Comparison of ENCODE assay signal across 21 cellular contexts in genomic region chr15:64751464-64751863, GRCh38. TPM values are rescaled to one million over a fixed set of nuclear protein-coding genes. Genes with fewer than 3 reads are reported as not detected.
"Had no signal": no experiment of that assay in that cellular context is flagged by ENCODE, and none has a peak within 500 bp of the region (broad histone marks: within the 10 kb centered on the region; RNA-seq: fewer than 3 reads in every experiment).

No MANE protein-coding gene starts in this region.

- H3K27ac Mint-ChIP-seq: activated CD8-positive, alpha-beta memory T cell treated with anti-CD3 and anti-CD28 coated beads, Interleukin-2, amount 10 ng/mL, durations not matched to agents 7 days and 5 days; activated naive CD4-positive, alpha-beta T cell treated with anti-CD3 and anti-CD28 coated beads, Interleukin-2, amount 50 U/mL, for 24 hours; activated T-cell treated with anti-CD3 and anti-CD28 coated beads, Interleukin-2, amount 50 U/mL, for 24 hours; dendritic cell treated with granulocyte-macrophage colony-stimulating factor and Interleukin-4, amounts not matched to agents 40 ng/mL and 50 ng/mL, for 4 days; naive B cell had no signal

- H3K4me3 Mint-ChIP-seq: activated CD8-positive, alpha-beta memory T cell treated with anti-CD3 and anti-CD28 coated beads, Interleukin-2, amount 10 ng/mL, durations not matched to agents 7 days and 5 days; activated naive CD4-positive, alpha-beta T cell treated with anti-CD3 and anti-CD28 coated beads, Interleukin-2, amount 50 U/mL, for 24 hours; activated T-cell treated with anti-CD3 and anti-CD28 coated beads, Interleukin-2, amount 50 U/mL, for 24 hours; dendritic cell treated with granulocyte-macrophage colony-stimulating factor and Interleukin-4, amounts not matched to agents 40 ng/mL and 50 ng/mL, for 4 days had no signal

- H3K36me3 Mint-ChIP-seq: activated CD8-positive, alpha-beta memory T cell treated with anti-CD3 and anti-CD28 coated beads, Interleukin-2, amount 10 ng/mL, durations not matched to agents 7 days and 5 days; activated naive CD4-positive, alpha-beta T cell treated with anti-CD3 and anti-CD28 coated beads, Interleukin-2, amount 50 U/mL, for 24 hours; naive B cell had no signal

- H3K4me1 ChIP-seq: body of pancreas had no signal

- H3K36me3 ChIP-seq: left ventricle myocardium inferior, neutrophil had no signal

- H3K27me3 ChIP-seq: body of pancreas, heart left ventricle had no signal

- H3K4me1 Mint-ChIP-seq: activated CD8-positive, alpha-beta memory T cell treated with anti-CD3 and anti-CD28 coated beads, Interleukin-2, amount 10 ng/mL, durations not matched to agents 7 days and 5 days; activated naive CD4-positive, alpha-beta T cell treated with anti-CD3 and anti-CD28 coated beads, Interleukin-2, amount 50 U/mL, for 24 hours had no signal

- H3K4me3 ChIP-seq: body of pancreas, heart left ventricle, left ventricle myocardium inferior had no signal

- H3K27ac ChIP-seq: body of pancreas, neutrophil had no signal

- H3K9me3 Mint-ChIP-seq: activated naive CD4-positive, alpha-beta T cell treated with anti-CD3 and anti-CD28 coated beads, Interleukin-2, amount 50 U/mL, for 24 hours; activated T-cell treated with anti-CD3 and anti-CD28 coated beads, Interleukin-2, amount 50 U/mL, for 24 hours; dendritic cell treated with granulocyte-macrophage colony-stimulating factor and Interleukin-4, amounts not matched to agents 40 ng/mL and 50 ng/mL, for 4 days; naive B cell had no signal

- DNase-seq: activated CD4-positive, alpha-beta T cell treated with anti-CD3 and anti-CD28 coated beads, Interleukin-2, amount 50 U/mL, for 48 hours; activated CD4-positive, CD25-positive, alpha-beta regulatory T cell treated with anti-CD3 and anti-CD28 coated beads, Interleukin-2, amount 50 U/mL, for 72 hours; activated CD8-positive, alpha-beta memory T cell treated with anti-CD3 and anti-CD28 coated beads, Interleukin-2, amount 10 ng/mL, durations not matched to agents 7 days and 5 days; activated effector memory CD4-positive, alpha-beta T cell treated with Interleukin-2 at 50 U/mL for 16 hours; activated T-cell treated with anti-CD3 and anti-CD28 coated beads, Interleukin-2, amount 50 U/mL, for 24 hours; amniotic stem cell; body of pancreas; heart left ventricle; kidney; left ventricle myocardium inferior; naive B cell; posterior cingulate gyrus; stimulated activated CD4-positive, alpha-beta T cell treated with anti-CD3 and anti-CD28 coated beads, Interleukin-2, amount 100 ng/mL, for 48 hours; stimulated activated naive CD4-positive, alpha-beta T cell treated with Interleukin-2 at 50 U/mL for 16 hours had no signal

- H3K9me3 ChIP-seq: body of pancreas, heart left ventricle, left ventricle myocardium inferior, neutrophil had no signal

- ATAC-seq: activated CD8-positive, alpha-beta memory T cell treated with anti-CD3 and anti-CD28 coated beads, Interleukin-2, amount 10 ng/mL, durations not matched to agents 7 days and 5 days; body of pancreas; esophagus mucosa; heart left ventricle had no signal

- H3K27me3 Mint-ChIP-seq: activated naive CD4-positive, alpha-beta T cell treated with anti-CD3 and anti-CD28 coated beads, Interleukin-2, amount 50 U/mL, for 24 hours had no signal

RNA-seq across cellular contexts. Expression of gene RBPMS2, which starts 23.9 kb away (rescaled TPM):
- total RNA-seq: activated CD8-positive, alpha-beta memory T cell treated with anti-CD3 and anti-CD28 coated beads, Interleukin-2, amount 10 ng/mL, durations not matched to agents 7 days and 5 days; fibroblast of villous mesenchyme; T-helper 2 cell treated with Interferon-gamma antibody and Interleukin-4, amounts not matched to agents 100 ng/mL and 5 ng/mL, for 36 hours; temporal lobe had no signal
